ENCODE assay signal across 8 cellular contexts in genomic region chr16:401468-402348, GRCh38. TPM values are rescaled to one million over a fixed set of nuclear protein-coding genes. Genes with fewer than 3 reads are reported as not detected.
DNase-seq lines count a peak whose midpoint lies in the region; ATAC-seq and TF ChIP-seq lines count a peak whose summit lies in the region.

DECR2 (plus strand) TSS chr16:401885; CDS start chr16:401964, 79 bp downstream.

- DNase-seq in GM03348 (ENCODE audit: low spot score) (peak; percentile 99), HAP-1 (ENCODE audit: low spot score in 2 of 2) (peak; percentile 86 to 99), NAMALWA (ENCODE audit: low spot score) (peak; percentile 88), T follicular helper cell (ENCODE audit: low read depth) (peak; percentile 99), heart left ventricle (peak; percentile 96 to 98 (median 97)), posterior vena cava (ENCODE audit: low spot score) (peak; percentile 99), type B pancreatic cell (ENCODE audit: extremely low spot score, unreplicated experiment) (peak; percentile 98)

- H3K27me3 ChIP-seq in HAP-1 (ENCODE audit: low read depth) (no peaks in the 10 kb centered on the region), heart left ventricle (no peaks in the 10 kb centered on the region)

- H3K9me3 ChIP-seq in HAP-1, result no peaks in the 10 kb centered on the region
- no peaks in the 10 kb centered on the region for H3K9me3 ChIP-seq in heart left ventricle

- in situ Hi-C loops in HAP-1 (cut with MboI; ENCODE audit: low sequenced_read_pairs), result no loop called here

- H3K4me1 ChIP-seq in HAP-1, result peaks cover 5% of the 10 kb centered on the region
- H3K4me1 ChIP-seq in heart left ventricle, result peaks cover 0 to 33% (median 12%) of the 10 kb centered on the region in 12 donors

- H3K27ac ChIP-seq in adipose tissue (ENCODE audit: low read depth, low read length) (no peak within 1 kb of the TSS), heart left ventricle (peak within 1 kb of the TSS; percentile 82 to 95 (median 92))

- ATAC-seq in heart left ventricle, result peak; percentile 68 to 93 (median 89)

- H3K27me3 Mint-ChIP-seq in type B pancreatic cell, result no peaks in the 10 kb centered on the region

- H3K36me3 Mint-ChIP-seq in type B pancreatic cell, result no peaks in the 10 kb centered on the region

- peak; percentile 24 to 83 (median 60) for TF ChIP-seq CTCF in heart left ventricle (IDR thresholded peaks at IDR 0.05)
- peak; percentile 53 for TF ChIP-seq CTCF in type B pancreatic cell (conservative IDR thresholded peaks at IDR 0.05)

- H3K4me3 ChIP-seq in HAP-1 (peak within 1 kb of the TSS; percentile 84), heart left ventricle (peak within 1 kb of the TSS; percentile 56 to 98 (median 89))

- peak within 1 kb of the TSS; percentile 86 for H3K4me3 Mint-ChIP-seq in type B pancreatic cell

- intact Hi-C loops in heart left ventricle (cut with DNase I) (loop anchor here in 2 of 10 donors (1.0 to 2.0 kb wide), 2 partner anchors 23 to 24 kb away; partner anchors contain the start of gene RAB11FIP3 (in 2 of the 2)), posterior vena cava (cut with DNase I) (no loop called here)

- H3K27ac Mint-ChIP-seq in type B pancreatic cell, result peak within 1 kb of the TSS; percentile 82

- H3K4me1 Mint-ChIP-seq in type B pancreatic cell (ENCODE audit: unreplicated experiment), result peaks cover 6% of the 10 kb centered on the region

- WGBS in adipose tissue, 3 donors, result 0 to 1% (median 1%) methylated on average over 61 to 91 of the region's 91 CpGs
- 0 to 2% (median 1%) methylated on average over 36 to 91 of the region's 91 CpGs for WGBS in heart left ventricle, 4 donors

- TF ChIP-seq POLR2A in heart left ventricle (IDR thresholded peaks at IDR 0.05), result peak in 1 of 2 donors; percentile 85

- no peaks in the 10 kb centered on the region for H3K9me3 Mint-ChIP-seq in type B pancreatic cell

- peaks cover 29% of the 10 kb centered on the region for H3K36me3 ChIP-seq in HAP-1 (replicated peaks)
- peaks cover 0 to 5% (median 0%) of the 10 kb centered on the region in 9 donors for H3K36me3 ChIP-seq in heart left ventricle

RNA-seq across cellular contexts. Expression of gene DECR2, which starts in this region (rescaled TPM):
- polyA plus RNA-seq in adipose tissue (10 to 100 TPM; 11.9 to 22.8 (median 20.2) TPM), heart left ventricle (10 to 100 TPM in 1 of 2 donors, 1 to 10 TPM in 1; 7.1 to 17.1 TPM)
- total RNA-seq in heart left ventricle (10 to 100 TPM in 6 of 9 donors, 1 to 10 TPM in 3; 6.9 to 20.6 (median 12.2) TPM), posterior vena cava (10 to 100 TPM; 11.2 to 12.9 TPM), type B pancreatic cell (ENCODE audit: low replicate concordance) (21.5 and 22.1 TPM in 2 replicates)
